18 cellular contexts compared by ENCODE assay signal in genomic region chr10:97200616-97201015, GRCh38. TPM values are rescaled to one million over a fixed set of nuclear protein-coding genes. Genes with fewer than 3 reads are reported as not detected.
DNase-seq lines count a peak whose midpoint lies in the region; ATAC-seq and TF ChIP-seq lines count a peak whose summit lies in the region.
"Had no signal": no experiment of that assay in that cellular context is flagged by ENCODE, and none has a peak within 500 bp of the region (broad histone marks: within the 10 kb centered on the region; RNA-seq: fewer than 3 reads in every experiment).

No MANE protein-coding gene starts in this region.

- H2AFZ ChIP-seq in DND-41 (ENCODE audit: low read depth, low read length) (no peak overlapping the region), OCI-LY7 (ENCODE audit: low read length) (peak overlapping the region; percentile 80; the same call in 1 of the 2 replicates)

- H4K20me1 ChIP-seq in DND-41 (ENCODE audit: insufficient read depth, low read length), result peaks cover 3% of the 10 kb centered on the region
- no peaks in the 10 kb centered on the region for H4K20me1 ChIP-seq in OCI-LY7 (ENCODE audit: insufficient read depth, low read length)

- no peak for ATAC-seq in DND-41 (ENCODE audit: insufficient read depth, low read depth)
- peak; percentile 41 for ATAC-seq in GM21576 (IDR thresholded peaks at IDR 0.05; ENCODE audit: unreplicated experiment)
- ATAC-seq in HG02759 (IDR thresholded peaks at IDR 0.05; ENCODE audit: unreplicated experiment), result no peak
- ATAC-seq in T-cell (replicated peaks in 1 of 4), result no peak
- ATAC-seq: activated naive CD4-positive, alpha-beta T cell treated with anti-CD3 and anti-CD28 coated beads, Interleukin-2, amount 50 U/mL, for 72 hours; effector memory CD8-positive, alpha-beta T cell; PC-3 had no signal

- peaks cover 7 to 9% (median 9%) of the 10 kb centered on the region in 3 donors for H3K4me1 Mint-ChIP-seq in T-cell

- BruUV-seq in OCI-LY7 (replicated peaks; lab: Mats Ljungman, UMichigan), result no TSS peak

- H3K4me1 ChIP-seq in DND-41 (ENCODE audit: insufficient read depth, low read length) (peaks cover 15% of the 10 kb centered on the region), OCI-LY7 (ENCODE audit: insufficient read depth, low read length, poor library complexity, severe bottlenecking) (peaks cover 60% of the 10 kb centered on the region)
- H3K4me1 ChIP-seq: SJCRH30 had no signal

- no peaks in the 10 kb centered on the region for H3K9me2 ChIP-seq in OCI-LY7 (ENCODE audit: insufficient read depth, low read length)

- H3K4me3 ChIP-seq in DND-41 (ENCODE audit: low read depth in 1 of 2, low read length in 2 of 2) (no peak overlapping the region), OCI-LY7 (ENCODE audit: low read depth, low read length, poor library complexity, severe bottlenecking) (peak overlapping the region; percentile 2)
- H3K4me3 ChIP-seq: esophagus squamous epithelium, SJCRH30, testis had no signal

- H3K4me2 ChIP-seq in DND-41 (ENCODE audit: insufficient read depth, low read length) (no peak overlapping the region), OCI-LY7 (ENCODE audit: low read length) (peak overlapping the region; percentile 48)

- no peaks in the 10 kb centered on the region for H3K36me3 ChIP-seq in DND-41 (ENCODE audit: insufficient read depth, low read length)
- H3K36me3 ChIP-seq in OCI-LY7 (ENCODE audit: insufficient read depth, low read length), result no peaks in the 10 kb centered on the region
- H3K36me3 ChIP-seq: esophagus squamous epithelium, SJCRH30 had no signal

- peak; percentile 24 for DNase-seq in DND-41
- DNase-seq in OCI-LY7 (ENCODE audit: low spot score), result peak; percentile 87
- peak; percentile 15 for DNase-seq in renal cortical epithelial cell (ENCODE audit: low read depth)
- no peak for DNase-seq in retina
- DNase-seq in T-cell, result no peak
- DNase-seq: activated T-cell treated with anti-CD3 and anti-CD28 coated beads, Interleukin-2, amount 50 U/mL, for 48 hours; COR-L47; effector memory CD8-positive, alpha-beta T cell; esophagus squamous epithelium; glutamatergic neuron; NCI-H1417; NCI-H2171 treated with DMSO at 0.1 percent for 48 hours; PC-3; SJCRH30; testis had no signal

- H3K9ac ChIP-seq in DND-41 (ENCODE audit: low read depth, low read length), result no peak overlapping the region

- no peak overlapping the region for H3K4me3 Mint-ChIP-seq in T-cell
- H3K4me3 Mint-ChIP-seq: effector memory CD8-positive, alpha-beta T cell had no signal

- no peaks in the 10 kb centered on the region for H3K9me3 Mint-ChIP-seq in T-cell
- H3K9me3 Mint-ChIP-seq: activated naive CD4-positive, alpha-beta T cell treated with anti-CD3 and anti-CD28 coated beads, Interleukin-2, amount 50 U/mL, for 72 hours; effector memory CD8-positive, alpha-beta T cell had no signal

- H3K9me3 ChIP-seq in DND-41 (ENCODE audit: insufficient read depth, low read length, severe bottlenecking), result no peaks in the 10 kb centered on the region
- H3K9me3 ChIP-seq in OCI-LY7 (ENCODE audit: low read length), result 0 out of 2 replicates have a peak, but pooled peaks cover 5% of the 10 kb centered on the region
- H3K9me3 ChIP-seq: esophagus squamous epithelium, SJCRH30, testis had no signal

- H3K27ac Mint-ChIP-seq in T-cell, result no peak overlapping the region
- H3K27ac Mint-ChIP-seq: activated naive CD4-positive, alpha-beta T cell treated with anti-CD3 and anti-CD28 coated beads, Interleukin-2, amount 50 U/mL, for 72 hours; effector memory CD8-positive, alpha-beta T cell had no signal

- POLR2A ChIA-PET in OCI-LY7 (lab: Charles Lee), result interaction anchor here (0.8 to 2.4 kb wide), 7 partner anchors 9 to 475 kb away, joined by 3 to 11 read pairs (median 6); no protein-coding TSS in a partner anchor
- POLR2A ChIA-PET in T-cell (lab: Charles Lee), result no interaction called here

- CTCF ChIA-PET in OCI-LY7 (lab: Charles Lee; ENCODE audit: unreplicated experiment), result interaction anchor here (1.0 to 2.2 kb wide), 4 partner anchors 9 to 126 kb away, joined by 3 to 9 read pairs (median 4); no protein-coding TSS in a partner anchor
- CTCF ChIA-PET in T-cell (lab: Charles Lee), result interaction anchor here (0.5 to 1.6 kb wide), 5 partner anchors 9 to 1546 kb away, joined by 3 to 6 read pairs (median 3); no protein-coding TSS in a partner anchor

- TF ChIP-seq CTCF in DND-41 (IDR thresholded peaks at IDR 0.05; ENCODE audit: borderline replicate concordance, extremely low read depth, low read length, poor library complexity, severe bottlenecking) (no peak), OCI-LY7 (conservative IDR thresholded peaks at IDR 0.05; ENCODE audit: low read length) (no peak)

- H3K27ac ChIP-seq in DND-41 (ENCODE audit: low read length) (no peak overlapping the region), OCI-LY7 (ENCODE audit: low read depth, low read length, poor library complexity, severe bottlenecking) (peak overlapping the region; percentile 81)
- H3K27ac ChIP-seq: esophagus squamous epithelium, SJCRH30, testis had no signal

- intact Hi-C loops in OCI-LY7 (cut with micrococcal nuclease; ENCODE audit: unreplicated experiment), result no loop called here

- peaks cover 4 to 11% of the 10 kb centered on the region in 2 donors for H3K27me3 Mint-ChIP-seq in T-cell
- H3K27me3 Mint-ChIP-seq: effector memory CD8-positive, alpha-beta T cell had no signal

- H3K27me3 ChIP-seq in DND-41 (ENCODE audit: insufficient read depth, low read length, poor library complexity), result peaks cover 8% of the 10 kb centered on the region
- H3K27me3 ChIP-seq: SJCRH30, testis had no signal

- no peaks in the 10 kb centered on the region for H3K36me3 Mint-ChIP-seq in T-cell
- H3K36me3 Mint-ChIP-seq: activated naive CD4-positive, alpha-beta T cell treated with anti-CD3 and anti-CD28 coated beads, Interleukin-2, amount 50 U/mL, for 72 hours had no signal

- H3K79me2 ChIP-seq in DND-41 (ENCODE audit: insufficient read depth, low read length) (no peaks in the 10 kb centered on the region), OCI-LY7 (ENCODE audit: insufficient read depth, low read depth, low read length) (no peaks in the 10 kb centered on the region)

RNA-seq across cellular contexts. Expression of gene SLIT1, which starts 14.9 kb away (rescaled TPM):
- 0.10 and 0.13 TPM in 2 replicates for total RNA-seq in OCI-LY7 (2014; rRNA removed; shearing (Covaris generic))
- total RNA-seq in OCI-LY7 (2022) (0.77 and 1.0 TPM in 2 replicates), renal cortical epithelial cell (under 0.01 TPM in 1 of 2 replicates, not detected in the other), T-cell (under 1 TPM; 0.29 to 0.56 (median 0.49) TPM)
- total RNA-seq: esophagus squamous epithelium, PC-3 had no signal

Comparison
In these comparisons a context has a peak if more than half of its experiments do, and no peak if none do; other contexts are left out.
1. DNase-seq: peak in DND-41 (single experiment), OCI-LY7 (single experiment) and renal cortical epithelial cell (single experiment); none in retina (single experiment) and T-cell (0 of 34).